ENCODE assay signal across 1 cellular context in genomic region chr21:32381571-32381970, GRCh38.
TF ChIP-seq lines count a peak whose summit lies in the region.

No MANE protein-coding gene starts in this region.

TF ChIP-seq in A549, 52 proteins besides CTCF, POLR2A, EP300 and RAD21 (continued from another document):
- TF ChIP-seq NR3C1 (IDR thresholded peaks at IDR 0.05) (no peak), POLR2AphosphoS2 (conservative IDR thresholded peaks at IDR 0.05; ENCODE audit: low read length) (no peak), JUN (IDR thresholded peaks at IDR 0.05) (no peak), MAZ (IDR thresholded peaks at IDR 0.05; ENCODE audit: borderline replicate concordance, low read depth, low read length) (no peak)
TF ChIP-seq in A549: peak in this region for 0.
